In genomic region chr3:15258720-15259119, GRCh38 we compare ENCODE assay signal across 24 cellular contexts. TPM values are rescaled to one million over a fixed set of nuclear protein-coding genes. Genes with fewer than 3 reads are reported as not detected.
DNase-seq lines count a peak whose midpoint lies in the region; ATAC-seq and TF ChIP-seq lines count a peak whose summit lies in the region.
"Had no signal": no experiment of that assay in that cellular context is flagged by ENCODE, and none has a peak within 500 bp of the region (broad histone marks: within the 10 kb centered on the region; RNA-seq: fewer than 3 reads in every experiment).

No MANE protein-coding gene starts in this region.

- CTCF ChIA-PET in activated CD4-positive, alpha-beta memory T cell treated with anti-CD3 and anti-CD28 coated beads for 36 hours (lab: Charles Lee) = interaction anchor here (1.0 to 3.6 kb wide), 3 partner anchors 9 to 147 kb away, joined by 4 to 20 read pairs (median 5); partner anchors contain the start of gene SH3BP5
- CTCF ChIA-PET in activated CD4-positive, alpha-beta memory T cell treated with anti-CD3 and anti-CD28 coated beads, Interleukin-2, amount 10 ng/mL, durations not matched to agents 7 days and 5 days (lab: Charles Lee) = interaction anchor here (1.5 kb wide), 1 partner anchor 9 kb away, joined by 8 read pairs; no protein-coding TSS in a partner anchor
- CTCF ChIA-PET in CD4-positive, alpha-beta T cell (lab: Charles Lee) = interaction anchor here (1.3 kb wide), 1 partner anchor 9 kb away, joined by 6 read pairs; no protein-coding TSS in a partner anchor
- CTCF ChIA-PET in Calu3 (lab: Charles Lee) = no interaction called here

- no peak for ATAC-seq in CD4-positive, alpha-beta T cell (ENCODE audit: poor library complexity)
- no peak for ATAC-seq in activated naive CD8-positive, alpha-beta T cell treated with anti-CD3 and anti-CD28 coated beads, Interleukin-2, amount 50 U/mL, for 24 hours
- no peak for ATAC-seq in stimulated activated naive CD8-positive, alpha-beta T cell treated with anti-CD3 and anti-CD28 coated beads, Interleukin-15, amount 100 ng/mL, for 72 hours
- ATAC-seq: activated CD4-positive, CD25-positive, alpha-beta regulatory T cell treated with anti-CD3 and anti-CD28 coated beads, Interleukin-2, amount 50 U/mL, for 24 hours; GM12878; GM23338; left ventricle myocardium superior had no signal

- BruUV-seq in Calu3 (replicated peaks; lab: Mats Ljungman, UMichigan) = no TSS peak

- H3K27me3 ChIP-seq in CD4-positive, alpha-beta T cell (ENCODE audit: control insufficient read depth, insufficient read depth, low read length) = no peaks in the 10 kb centered on the region
- H3K27me3 ChIP-seq: cardiac muscle cell had no signal

- no peak overlapping the region for H3K4me3 Mint-ChIP-seq in activated CD4-positive, alpha-beta memory T cell treated with anti-CD3 and anti-CD28 coated beads for 36 hours
- H3K4me3 Mint-ChIP-seq in activated CD4-positive, alpha-beta memory T cell treated with anti-CD3 and anti-CD28 coated beads, Interleukin-2, amount 10 ng/mL, durations not matched to agents 7 days and 5 days = no peak overlapping the region
- H3K4me3 Mint-ChIP-seq in CD4-positive, alpha-beta T cell = no peak overlapping the region
- no peak overlapping the region for H3K4me3 Mint-ChIP-seq in activated naive CD8-positive, alpha-beta T cell treated with anti-CD3 and anti-CD28 coated beads, Interleukin-2, amount 50 U/mL, for 24 hours
- H3K4me3 Mint-ChIP-seq in nephron progenitor cell = no peak overlapping the region
- no peak overlapping the region for H3K4me3 Mint-ChIP-seq in stimulated activated naive CD8-positive, alpha-beta T cell treated with anti-CD3 and anti-CD28 coated beads, Interleukin-15, amount 100 ng/mL, for 72 hours
- H3K4me3 Mint-ChIP-seq in Calu3 (ENCODE audit: low read depth, unreplicated experiment) = no peak overlapping the region
- H3K4me3 Mint-ChIP-seq: GM23338, mesothelial cell of epicardium, neural crest cell, type B pancreatic cell had no signal

- H3K27ac Mint-ChIP-seq in activated CD4-positive, alpha-beta memory T cell treated with anti-CD3 and anti-CD28 coated beads for 36 hours = peak overlapping the region; percentile 26
- no peak overlapping the region for H3K27ac Mint-ChIP-seq in activated CD4-positive, alpha-beta memory T cell treated with anti-CD3 and anti-CD28 coated beads, Interleukin-2, amount 10 ng/mL, durations not matched to agents 7 days and 5 days
- H3K27ac Mint-ChIP-seq in CD4-positive, alpha-beta T cell = peak overlapping the region; percentile 75
- peak overlapping the region; percentile 2 for H3K27ac Mint-ChIP-seq in activated naive CD8-positive, alpha-beta T cell treated with anti-CD3 and anti-CD28 coated beads, Interleukin-2, amount 50 U/mL, for 24 hours
- H3K27ac Mint-ChIP-seq in nephron progenitor cell = peak overlapping the region; percentile 81
- peak overlapping the region in 1 of 2 donors; percentile 45 for H3K27ac Mint-ChIP-seq in stimulated activated naive CD8-positive, alpha-beta T cell treated with anti-CD3 and anti-CD28 coated beads, Interleukin-15, amount 100 ng/mL, for 72 hours
- H3K27ac Mint-ChIP-seq in Calu3 (ENCODE audit: unreplicated experiment) = no peak overlapping the region
- H3K27ac Mint-ChIP-seq: GM23338, mesothelial cell of epicardium, type B pancreatic cell had no signal

- no peaks in the 10 kb centered on the region for H3K27me3 Mint-ChIP-seq in activated CD4-positive, alpha-beta memory T cell treated with anti-CD3 and anti-CD28 coated beads for 36 hours
- no peaks in the 10 kb centered on the region for H3K27me3 Mint-ChIP-seq in activated CD4-positive, alpha-beta memory T cell treated with anti-CD3 and anti-CD28 coated beads, Interleukin-2, amount 10 ng/mL, durations not matched to agents 7 days and 5 days
- H3K27me3 Mint-ChIP-seq in CD4-positive, alpha-beta T cell = no peaks in the 10 kb centered on the region
- no peaks in the 10 kb centered on the region for H3K27me3 Mint-ChIP-seq in activated naive CD8-positive, alpha-beta T cell treated with anti-CD3 and anti-CD28 coated beads, Interleukin-2, amount 50 U/mL, for 24 hours
- H3K27me3 Mint-ChIP-seq in nephron progenitor cell (ENCODE audit: low read depth, poor library complexity) (no peaks in the 10 kb centered on the region), Calu3 (ENCODE audit: unreplicated experiment) (no peaks in the 10 kb centered on the region)
- no peaks in the 10 kb centered on the region for H3K27me3 Mint-ChIP-seq in stimulated activated naive CD8-positive, alpha-beta T cell treated with anti-CD3 and anti-CD28 coated beads, Interleukin-15, amount 100 ng/mL, for 72 hours
- H3K27me3 Mint-ChIP-seq: type B pancreatic cell had no signal

- intact Hi-C loops in activated CD4-positive, alpha-beta memory T cell treated with anti-CD3 and anti-CD28 coated beads for 36 hours (cut with micrococcal nuclease) = no loop called here
- intact Hi-C loops in CD4-positive, alpha-beta T cell (cut with DNase I, micrococcal nuclease) = no loop called here
- intact Hi-C loops in Calu3 (cut with micrococcal nuclease; ENCODE audit: unreplicated experiment) = no loop called here

- H3K4me1 Mint-ChIP-seq in activated CD4-positive, alpha-beta memory T cell treated with anti-CD3 and anti-CD28 coated beads for 36 hours (ENCODE audit: low read depth) = peaks cover 6% of the 10 kb centered on the region
- no peaks in the 10 kb centered on the region for H3K4me1 Mint-ChIP-seq in activated CD4-positive, alpha-beta memory T cell treated with anti-CD3 and anti-CD28 coated beads, Interleukin-2, amount 10 ng/mL, durations not matched to agents 7 days and 5 days
- peaks cover 20% of the 10 kb centered on the region for H3K4me1 Mint-ChIP-seq in CD4-positive, alpha-beta T cell (ENCODE audit: low read depth)
- no peaks in the 10 kb centered on the region for H3K4me1 Mint-ChIP-seq in activated naive CD8-positive, alpha-beta T cell treated with anti-CD3 and anti-CD28 coated beads, Interleukin-2, amount 50 U/mL, for 24 hours
- H3K4me1 Mint-ChIP-seq in nephron progenitor cell (no peaks in the 10 kb centered on the region), Calu3 (ENCODE audit: low read depth, unreplicated experiment) (no peaks in the 10 kb centered on the region)
- peaks cover 4% of the 10 kb centered on the region for H3K4me1 Mint-ChIP-seq in stimulated activated naive CD8-positive, alpha-beta T cell treated with anti-CD3 and anti-CD28 coated beads, Interleukin-15, amount 100 ng/mL, for 72 hours
- H3K4me1 Mint-ChIP-seq: GM23338, neural crest cell had no signal

- no peaks in the 10 kb centered on the region for H3K9me3 ChIP-seq in CD4-positive, alpha-beta T cell (ENCODE audit: control insufficient read depth, low read length)

- POLR2A ChIA-PET in activated CD4-positive, alpha-beta memory T cell treated with anti-CD3 and anti-CD28 coated beads for 36 hours (lab: Charles Lee) = no interaction called here
- POLR2A ChIA-PET in activated CD4-positive, alpha-beta memory T cell treated with anti-CD3 and anti-CD28 coated beads, Interleukin-2, amount 10 ng/mL, durations not matched to agents 7 days and 5 days (lab: Charles Lee) = no interaction called here
- POLR2A ChIA-PET in CD4-positive, alpha-beta T cell (lab: Charles Lee) = no interaction called here

- H3K27ac ChIP-seq in CD4-positive, alpha-beta T cell (ENCODE audit: low read depth, low read length) = no peak overlapping the region
- H3K27ac ChIP-seq: cardiac muscle cell, KMS-11 had no signal

- H3K36me3 Mint-ChIP-seq in activated CD4-positive, alpha-beta memory T cell treated with anti-CD3 and anti-CD28 coated beads for 36 hours = peaks cover 34% of the 10 kb centered on the region
- H3K36me3 Mint-ChIP-seq in activated CD4-positive, alpha-beta memory T cell treated with anti-CD3 and anti-CD28 coated beads, Interleukin-2, amount 10 ng/mL, durations not matched to agents 7 days and 5 days (ENCODE audit: low read depth) = peaks cover 56% of the 10 kb centered on the region
- peaks cover 84% of the 10 kb centered on the region for H3K36me3 Mint-ChIP-seq in CD4-positive, alpha-beta T cell (ENCODE audit: low read depth)
- peaks cover 8% of the 10 kb centered on the region for H3K36me3 Mint-ChIP-seq in activated naive CD8-positive, alpha-beta T cell treated with anti-CD3 and anti-CD28 coated beads, Interleukin-2, amount 50 U/mL, for 24 hours (ENCODE audit: low read depth)
- peaks cover 61% of the 10 kb centered on the region for H3K36me3 Mint-ChIP-seq in nephron progenitor cell (ENCODE audit: low read depth)
- peaks cover 29% of the 10 kb centered on the region for H3K36me3 Mint-ChIP-seq in Calu3 (ENCODE audit: insufficient read depth, unreplicated experiment)

- no peaks in the 10 kb centered on the region for H3K9me3 Mint-ChIP-seq in activated CD4-positive, alpha-beta memory T cell treated with anti-CD3 and anti-CD28 coated beads for 36 hours
- no peaks in the 10 kb centered on the region for H3K9me3 Mint-ChIP-seq in activated CD4-positive, alpha-beta memory T cell treated with anti-CD3 and anti-CD28 coated beads, Interleukin-2, amount 10 ng/mL, durations not matched to agents 7 days and 5 days
- H3K9me3 Mint-ChIP-seq in CD4-positive, alpha-beta T cell = no peaks in the 10 kb centered on the region
- H3K9me3 Mint-ChIP-seq in activated naive CD8-positive, alpha-beta T cell treated with anti-CD3 and anti-CD28 coated beads, Interleukin-2, amount 50 U/mL, for 24 hours = no peaks in the 10 kb centered on the region
- H3K9me3 Mint-ChIP-seq in nephron progenitor cell (no peaks in the 10 kb centered on the region), Calu3 (ENCODE audit: low read depth, unreplicated experiment) (no peaks in the 10 kb centered on the region)
- H3K9me3 Mint-ChIP-seq in stimulated activated naive CD8-positive, alpha-beta T cell treated with anti-CD3 and anti-CD28 coated beads, Interleukin-15, amount 100 ng/mL, for 72 hours = no peaks in the 10 kb centered on the region
- H3K9me3 Mint-ChIP-seq: GM23338, mesothelial cell of epicardium, neural crest cell, type B pancreatic cell had no signal

- no peak for DNase-seq in activated CD4-positive, alpha-beta memory T cell treated with anti-CD3 and anti-CD28 coated beads for 36 hours
- no peak for DNase-seq in activated CD4-positive, alpha-beta memory T cell treated with anti-CD3 and anti-CD28 coated beads, Interleukin-2, amount 10 ng/mL, durations not matched to agents 7 days and 5 days
- DNase-seq in CD4-positive, alpha-beta T cell = no peak
- no peak for DNase-seq in activated naive CD8-positive, alpha-beta T cell treated with anti-CD3 and anti-CD28 coated beads, Interleukin-2, amount 50 U/mL, for 24 hours
- DNase-seq in nephron progenitor cell (no peak), T-helper 1 cell (no peak), Calu3 (no peak)
- DNase-seq in stimulated activated naive CD8-positive, alpha-beta T cell treated with anti-CD3 and anti-CD28 coated beads, Interleukin-15, amount 100 ng/mL, for 72 hours = no peak
- DNase-seq: activated effector memory CD4-positive, alpha-beta T cell treated with anti-CD3 and anti-CD28 coated beads, Interleukin-2, amount 50 U/mL, for 16 hours; aorta; dermis blood vessel endothelial cell; DMS79; left ventricle myocardium superior; NCI-H1436; NCI-H446 treated with DMSO at 0.1 percent for 48 hours; stimulated activated CD4-positive, alpha-beta T cell treated with anti-CD3 and anti-CD28 coated beads, Interleukin-15, amount 100 ng/mL, for 24 hours had no signal

- no peak for TF ChIP-seq CTCF in CD4-positive, alpha-beta T cell (IDR thresholded peaks at IDR 0.05)
- TF ChIP-seq CTCF in nephron progenitor cell (IDR thresholded peaks at IDR 0.05) = no peak
- TF ChIP-seq CTCF in Calu3 (IDR thresholded peaks at IDR 0.05; ENCODE audit: unreplicated experiment) = no peak

RNA-seq across cellular contexts. Expression of gene CAPN7, which starts 52.7 kb away (rescaled TPM):
- 10 to 100 TPM; 23.6 to 28.1 TPM for total RNA-seq in activated CD4-positive, alpha-beta memory T cell treated with anti-CD3 and anti-CD28 coated beads for 36 hours
- total RNA-seq in activated CD4-positive, alpha-beta memory T cell treated with anti-CD3 and anti-CD28 coated beads, Interleukin-2, amount 10 ng/mL, durations not matched to agents 7 days and 5 days = 10 to 100 TPM; 29.6 to 30.1 TPM
- 10 to 100 TPM; 64.7 to 69.4 TPM for total RNA-seq in CD4-positive, alpha-beta T cell
- 24.1 and 24.8 TPM in 2 replicates for total RNA-seq in Calu3 (2022)

Comparison
In these comparisons a context has a peak if more than half of its experiments do, and no peak if none do; other contexts are left out.
1. H3K27ac Mint-ChIP-seq: peak in activated CD4-positive, alpha-beta memory T cell treated with anti-CD3 and anti-CD28 coated beads for 36 hours (single experiment), CD4-positive, alpha-beta T cell (single experiment), activated naive CD8-positive, alpha-beta T cell treated with anti-CD3 and anti-CD28 coated beads, Interleukin-2, amount 50 U/mL, for 24 hours (single experiment) and nephron progenitor cell (single experiment); none in activated CD4-positive, alpha-beta memory T cell treated with anti-CD3 and anti-CD28 coated beads, Interleukin-2, amount 10 ng/mL, durations not matched to agents 7 days and 5 days (single experiment) and Calu3 (single experiment).